ENCODE assay signal across 22 cellular contexts in genomic region chr6:153028261-153028660, GRCh38.
"Had no signal": no experiment of that assay in that cellular context is flagged by ENCODE, and none has a peak within 500 bp of the region (broad histone marks: within the 10 kb centered on the region; RNA-seq: fewer than 3 reads in every experiment).

No MANE protein-coding gene starts in this region.

- H3K9me3 ChIP-seq: esophagus muscularis mucosa, heart left ventricle, psoas muscle, right lobe of liver, thoracic aorta had no signal

- H3K4me3 Mint-ChIP-seq: naive thymus-derived CD4-positive, alpha-beta T cell; nephron progenitor cell; stimulated activated naive B cell treated with anti-CD40 and anti-IgM and Interleukin-4, amounts not matched to agents 10 μg/mL and 1 μg/mL and 100 μg/mL, for 72 hours; stimulated activated naive CD8-positive, alpha-beta T cell treated with anti-CD3 and anti-CD28 coated beads, Interleukin-15, amount 100 ng/mL, for 72 hours had no signal

- H3K27ac Mint-ChIP-seq: naive thymus-derived CD4-positive, alpha-beta T cell; nephron progenitor cell; stimulated activated naive B cell treated with anti-CD40 and anti-IgM and Interleukin-4, amounts not matched to agents 10 μg/mL and 1 μg/mL and 100 μg/mL, for 72 hours; stimulated activated naive CD8-positive, alpha-beta T cell treated with anti-CD3 and anti-CD28 coated beads, Interleukin-15, amount 100 ng/mL, for 72 hours had no signal

- H3K4me1 ChIP-seq: esophagus muscularis mucosa, psoas muscle had no signal

- H3K27ac ChIP-seq: epithelial cell of prostate, esophagus muscularis mucosa, heart left ventricle, psoas muscle, right lobe of liver, skin epidermis, thoracic aorta had no signal

- H3K27me3 ChIP-seq: esophagus muscularis mucosa, heart left ventricle, right lobe of liver had no signal

- H3K4me3 ChIP-seq: esophagus muscularis mucosa, heart left ventricle, psoas muscle, right lobe of liver, skin epidermis, thoracic aorta had no signal

- H3K9me3 Mint-ChIP-seq: naive thymus-derived CD4-positive, alpha-beta T cell; nephron progenitor cell; stimulated activated naive B cell treated with anti-CD40 and anti-IgM and Interleukin-4, amounts not matched to agents 10 μg/mL and 1 μg/mL and 100 μg/mL, for 72 hours; stimulated activated naive CD8-positive, alpha-beta T cell treated with anti-CD3 and anti-CD28 coated beads, Interleukin-15, amount 100 ng/mL, for 72 hours had no signal

- ATAC-seq: heart left ventricle; naive thymus-derived CD4-positive, alpha-beta T cell; psoas muscle; stimulated activated naive B cell treated with anti-CD40 and anti-IgM and Interleukin-4, amounts not matched to agents 10 μg/mL and 1 μg/mL and 100 μg/mL, for 72 hours; stimulated activated naive CD8-positive, alpha-beta T cell treated with anti-CD3 and anti-CD28 coated beads, Interleukin-15, amount 100 ng/mL, for 72 hours had no signal

- H3K36me3 Mint-ChIP-seq: naive thymus-derived CD4-positive, alpha-beta T cell; stimulated activated naive B cell treated with anti-CD40 and anti-IgM and Interleukin-4, amounts not matched to agents 10 μg/mL and 1 μg/mL and 100 μg/mL, for 72 hours had no signal

- H3K36me3 ChIP-seq: esophagus muscularis mucosa, heart left ventricle, right lobe of liver, thoracic aorta had no signal

- H3K4me1 Mint-ChIP-seq: stimulated activated naive B cell treated with anti-CD40 and anti-IgM and Interleukin-4, amounts not matched to agents 10 μg/mL and 1 μg/mL and 100 μg/mL, for 72 hours; stimulated activated naive CD8-positive, alpha-beta T cell treated with anti-CD3 and anti-CD28 coated beads, Interleukin-15, amount 100 ng/mL, for 72 hours had no signal

- FAIRE-seq: islet of Langerhans had no signal

- DNase-seq: effector memory CD4-positive, alpha-beta T cell; foreskin melanocyte; heart left ventricle; hypothalamus; kidney glomerular epithelial cell; mammary epithelial cell; naive thymus-derived CD4-positive, alpha-beta T cell; nephron progenitor cell; psoas muscle; retina; right lobe of liver; stimulated activated CD4-positive, alpha-beta T cell treated with anti-CD3 and anti-CD28 coated beads, Interleukin-2, amount 100 ng/mL, for 24 hours; stimulated activated CD4-positive, alpha-beta T cell treated with anti-CD3 and anti-CD28 coated beads, Interleukin-4, amount 100 ng/mL, for 4 hours; stimulated activated naive B cell treated with anti-CD40 and anti-IgM and Interleukin-4, amounts not matched to agents 10 μg/mL and 1 μg/mL and 100 μg/mL, for 72 hours; stimulated activated naive CD8-positive, alpha-beta T cell treated with anti-CD3 and anti-CD28 coated beads, Interleukin-15, amount 100 ng/mL, for 72 hours; substantia nigra; trophoblast cell had no signal
